Comparison of ENCODE assay signal across 8 cellular contexts in genomic region chr7:130669051-130669700, GRCh38. TPM values are rescaled to one million over a fixed set of nuclear protein-coding genes. Genes with fewer than 3 reads are reported as not detected.
A peak's percentile ranks its signal among the peaks of the same experiment; 100 is the strongest.
DNase-seq lines count a peak whose midpoint lies in the region; ATAC-seq, FAIRE-seq and TF ChIP-seq lines count a peak whose summit lies in the region.

No MANE protein-coding gene starts in this region.

- peak overlapping the region; percentile 29 for H3K14ac ChIP-seq in trophoblast cell (ENCODE audit: low read length)

- no peak for TF ChIP-seq CTCF in activated B cell treated with CpG ODN at 0.5 μM for 24 hours (IDR thresholded peaks at IDR 0.05)
- no peak for TF ChIP-seq CTCF in gastroesophageal sphincter (IDR thresholded peaks at IDR 0.05)

- DNase-seq in GM19239 (ENCODE audit: insufficient read length, low spot score) (no peak), activated B cell treated with CpG ODN at 0.5 μM for 24 hours (no peak), trophoblast cell (no peak), NCI-H1048 (lab: John Stamatoyannopoulos, UW) (no peak)

- H3K4me3 Mint-ChIP-seq in activated B cell treated with CpG ODN at 0.5 μM for 24 hours, result peak overlapping the region; percentile 89

- 19 to 20% methylated on average over 5 to 7 of the region's 16 CpGs for WGBS in gastroesophageal sphincter (ENCODE audit: low coverage in 1 of 2), 2 donors
- WGBS in trophoblast cell (ENCODE audit: extremely low coverage, insufficient coverage, insufficient read length), result no CpG with 5 or more reads among the region's 16 CpGs

- peak overlapping the region; percentile 71 to 97 (median 84) for H3K4me2 ChIP-seq in BLaER1 treated with 17β-estradiol and CSF1 and Interleukin-3, amounts not matched to agents 10 nM and 100 nM
- peak overlapping the region; percentile 72 for H3K4me2 ChIP-seq in trophoblast cell (ENCODE audit: low read length)

- H3K4me1 Mint-ChIP-seq in activated B cell treated with CpG ODN at 0.5 μM for 24 hours, result peaks cover 11% of the 10 kb centered on the region

- peak; percentile 27 for ATAC-seq in HG03432 (IDR thresholded peaks at IDR 0.05; ENCODE audit: unreplicated experiment)
- peak; percentile 2 for ATAC-seq in activated B cell treated with CpG ODN at 0.5 μM for 24 hours (ENCODE audit: low read depth)
- ATAC-seq in gastroesophageal sphincter, result peak; percentile 35
- no peak for ATAC-seq in esophagus mucosa

- H3K27ac Mint-ChIP-seq in activated B cell treated with CpG ODN at 0.5 μM for 24 hours, result peak overlapping the region; percentile 75

- no peak overlapping the region for H2BK12ac ChIP-seq in trophoblast cell (ENCODE audit: low read length)

- H3K4ac ChIP-seq in trophoblast cell (ENCODE audit: low read depth, low read length), result peak overlapping the region; percentile 58

- H4K20me1 ChIP-seq in BLaER1 treated with 17β-estradiol and CSF1 and Interleukin-3, amounts not matched to agents 10 nM and 100 nM, result no peaks in the 10 kb centered on the region

- H4K12ac ChIP-seq in trophoblast cell (ENCODE audit: low read depth, low read length), result peak overlapping the region; percentile 81

- H2AFZ ChIP-seq in trophoblast cell (ENCODE audit: insufficient read depth, low read length, poor library complexity), result peak overlapping the region; percentile 42

- FAIRE-seq in GM19239 (lab: Jason Lieb, UNC), result peak; percentile 44

- H3K27me3 Mint-ChIP-seq in activated B cell treated with CpG ODN at 0.5 μM for 24 hours, result peaks cover 4% of the 10 kb centered on the region

- H3K9me3 Mint-ChIP-seq in activated B cell treated with CpG ODN at 0.5 μM for 24 hours, result no peaks in the 10 kb centered on the region

- H2AK5ac ChIP-seq in trophoblast cell (ENCODE audit: low read length), result no peak overlapping the region

- no peak for TF ChIP-seq EP300 in gastroesophageal sphincter (IDR thresholded peaks at IDR 0.05)

- H3K9me3 ChIP-seq in BLaER1 treated with 17β-estradiol and CSF1 and Interleukin-3, amounts not matched to agents 10 nM and 100 nM (replicated peaks in 1 of 11), result no peaks in the 10 kb centered on the region
- H3K9me3 ChIP-seq in gastroesophageal sphincter (no peaks in the 10 kb centered on the region), trophoblast cell (ENCODE audit: insufficient read depth, low read depth, low read length) (no peaks in the 10 kb centered on the region)

- H3K4me3 ChIP-seq in BLaER1 treated with 17β-estradiol and CSF1 and Interleukin-3, amounts not matched to agents 10 nM and 100 nM, result peak overlapping the region; percentile 72 to 86 (median 80)
- H3K4me3 ChIP-seq in gastroesophageal sphincter (peak overlapping the region; percentile 67 to 82), trophoblast cell (ENCODE audit: low read depth, low read length) (peak overlapping the region; percentile 93)

- TF ChIP-seq POLR2A in gastroesophageal sphincter (IDR thresholded peaks at IDR 0.05), result no peak

- peak overlapping the region; percentile 41 for H2BK120ac ChIP-seq in trophoblast cell (ENCODE audit: insufficient read depth, low read length, poor library complexity)

- peaks cover 0 to 13% (median 0%) of the 10 kb centered on the region in 11 experiments; a peak in 4 of 22 replicates for H3K36me3 ChIP-seq in BLaER1 treated with 17β-estradiol and CSF1 and Interleukin-3, amounts not matched to agents 10 nM and 100 nM
- H3K36me3 ChIP-seq in gastroesophageal sphincter (peaks cover 0 to 4% of the 10 kb centered on the region in 2 donors), trophoblast cell (ENCODE audit: control insufficient read depth in 1 of 2, insufficient read depth in 2 of 2, low read length in 2 of 2) (no peaks in the 10 kb centered on the region)

- H3K18ac ChIP-seq in trophoblast cell (ENCODE audit: low read length), result peak overlapping the region; percentile 14

- H3K79me1 ChIP-seq in trophoblast cell (ENCODE audit: low read length), result peaks cover 9% of the 10 kb centered on the region

- peak overlapping the region; percentile 77 for H4K8ac ChIP-seq in trophoblast cell (ENCODE audit: low read depth, low read length)

- POLR2A ChIA-PET in activated B cell treated with CpG ODN at 0.5 μM for 24 hours (lab: Charles Lee), result no interaction called here

- H3K79me2 ChIP-seq in trophoblast cell (ENCODE audit: control insufficient read depth, insufficient read depth, low read length, poor library complexity), result peaks cover 5% of the 10 kb centered on the region

- CTCF ChIA-PET in activated B cell treated with CpG ODN at 0.5 μM for 24 hours (lab: Charles Lee), result no interaction called here

- peak overlapping the region; percentile 17 to 90 (median 83); a peak in 21 of 22 replicates for H3K27ac ChIP-seq in BLaER1 treated with 17β-estradiol and CSF1 and Interleukin-3, amounts not matched to agents 10 nM and 100 nM
- H3K27ac ChIP-seq in gastroesophageal sphincter (peak overlapping the region; percentile 26 to 90 (median 84)), trophoblast cell (ENCODE audit: low read depth, low read length) (no peak overlapping the region)

- H3K4me1 ChIP-seq in BLaER1 treated with 17β-estradiol and CSF1 and Interleukin-3, amounts not matched to agents 10 nM and 100 nM, result peaks cover 14 to 29% (median 19%) of the 10 kb centered on the region in 10 experiments
- peaks cover 0 to 17% (median 0%) of the 10 kb centered on the region in 3 donors for H3K4me1 ChIP-seq in gastroesophageal sphincter
- H3K4me1 ChIP-seq in trophoblast cell (ENCODE audit: control insufficient read depth in 1 of 2, insufficient read depth in 2 of 2, low read length in 2 of 2), result peaks cover 0 to 2% of the 10 kb centered on the region in 2 experiments

- H4K91ac ChIP-seq in trophoblast cell (ENCODE audit: low read depth, low read length), result no peak overlapping the region

- H3K36me3 Mint-ChIP-seq in activated B cell treated with CpG ODN at 0.5 μM for 24 hours (ENCODE audit: low read depth), result peaks cover 1% of the 10 kb centered on the region

- H2BK5ac ChIP-seq in trophoblast cell (ENCODE audit: low read depth, low read length, poor library complexity), result peak overlapping the region; percentile 72

- peak overlapping the region; percentile 84 to 90 (median 86) for H3K9ac ChIP-seq in BLaER1 treated with 17β-estradiol and CSF1 and Interleukin-3, amounts not matched to agents 10 nM and 100 nM
- peak overlapping the region; percentile 69 for H3K9ac ChIP-seq in trophoblast cell (ENCODE audit: low read length)

- H3K23ac ChIP-seq in trophoblast cell (ENCODE audit: low read length), result no peak overlapping the region

- intact Hi-C loops in activated B cell treated with CpG ODN at 0.5 μM for 24 hours (cut with micrococcal nuclease), result loop anchor here (1.0 to 5.0 kb wide), 5 partner anchors 66 to 716 kb away; partner anchors contain the start of genes KLF14, MKLN1, TMEM209 and UBE2H

- no peaks in the 10 kb centered on the region for H3K27me3 ChIP-seq in BLaER1 treated with 17β-estradiol and CSF1 and Interleukin-3, amounts not matched to agents 10 nM and 100 nM
- H3K27me3 ChIP-seq in gastroesophageal sphincter (no peaks in the 10 kb centered on the region), trophoblast cell (ENCODE audit: insufficient read depth, low read length) (no peaks in the 10 kb centered on the region)

RNA-seq across cellular contexts. Expression of gene COPG2, which starts 0.6 kb away (rescaled TPM):
- total RNA-seq in activated B cell treated with CpG ODN at 0.5 μM for 24 hours (15.3 and 15.4 TPM in 2 replicates), gastroesophageal sphincter (10 to 100 TPM; 11.7 to 15.6 (median 13.1) TPM), esophagus mucosa (22.1 TPM)
- 22.2 and 23.0 TPM in 2 replicates for polyA plus RNA-seq in trophoblast cell (2013)

RNA-seq across cellular contexts. Expression of gene TSGA13, which starts 17.2 kb away (rescaled TPM):
- not detected in 2 replicates for total RNA-seq in activated B cell treated with CpG ODN at 0.5 μM for 24 hours
- not detected for total RNA-seq in gastroesophageal sphincter
- not detected in 2 replicates for polyA plus RNA-seq in trophoblast cell (2013)
- total RNA-seq in esophagus mucosa, result not detected
